24 cellular contexts compared by ENCODE assay signal in the genomic region with DNA sequence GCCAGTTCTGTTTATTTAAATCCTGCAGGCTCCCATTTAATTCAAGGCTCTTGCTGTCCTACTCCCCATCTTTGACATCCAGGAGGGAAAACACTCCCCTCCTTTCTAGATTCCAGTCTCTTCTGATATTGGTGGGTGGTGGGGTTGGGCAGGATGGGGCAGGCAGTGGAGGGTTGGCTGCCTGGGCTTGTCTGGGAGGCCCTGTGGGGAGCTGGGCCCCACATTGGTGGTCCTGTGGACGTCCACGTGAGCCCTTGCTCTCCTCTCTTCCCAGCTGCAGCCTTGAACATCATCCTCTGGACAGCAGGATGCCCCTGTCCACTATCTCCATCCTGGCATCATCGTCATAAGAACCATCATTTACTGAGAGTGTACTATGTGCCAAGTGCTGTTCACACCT.
"Had no signal": no experiment of that assay in that cellular context is flagged by ENCODE, and none has a peak within 500 bp of the region (broad histone marks: within the 10 kb centered on the region; RNA-seq: fewer than 3 reads in every experiment).

No MANE protein-coding gene starts in this region.

- H3K9me3 ChIP-seq: esophagus squamous epithelium, gastrocnemius medialis, heart right ventricle, left lung had no signal

- H3K4me1 Mint-ChIP-seq: endodermal cell had no signal

- DNase-seq: cortex of kidney; effector CD8-positive, alpha-beta T cell; effector memory CD8-positive, alpha-beta T cell; endodermal cell; erythroblast; esophagus squamous epithelium; foreskin fibroblast; foreskin melanocyte; gastrocnemius medialis; glutamatergic neuron; head of caudate nucleus; heart right ventricle; hippocampal formation; left cardiac atrium; left ventricle myocardium superior; mammary epithelial cell; mesendoderm; midbrain had no signal

- H3K4me3 ChIP-seq: esophagus squamous epithelium, gastrocnemius medialis, heart right ventricle, left lung, lung had no signal

- H3K9me3 Mint-ChIP-seq: dendritic cell treated with granulocyte-macrophage colony-stimulating factor and Interleukin-4, amounts not matched to agents 40 ng/mL and 50 ng/mL, for 4 days; endodermal cell had no signal

- H3K27ac Mint-ChIP-seq: dendritic cell treated with granulocyte-macrophage colony-stimulating factor and Interleukin-4, amounts not matched to agents 40 ng/mL and 50 ng/mL, for 4 days; effector memory CD8-positive, alpha-beta T cell; endodermal cell; memory B cell had no signal

- H3K27ac ChIP-seq: epithelial cell of prostate, esophagus squamous epithelium, gastrocnemius medialis, heart right ventricle, left lung had no signal

- ATAC-seq: effector memory CD8-positive, alpha-beta T cell; esophagus mucosa; gastrocnemius medialis; heart right ventricle; left cardiac atrium; left lung; left ventricle myocardium superior had no signal

- H3K4me1 ChIP-seq: esophagus squamous epithelium, gastrocnemius medialis, heart right ventricle, left lung had no signal

- H3K4me3 Mint-ChIP-seq: dendritic cell treated with granulocyte-macrophage colony-stimulating factor and Interleukin-4, amounts not matched to agents 40 ng/mL and 50 ng/mL, for 4 days; effector memory CD8-positive, alpha-beta T cell; endodermal cell; memory B cell had no signal

- H3K36me3 Mint-ChIP-seq: memory B cell had no signal

- H3K36me3 ChIP-seq: esophagus squamous epithelium, gastrocnemius medialis, heart right ventricle, left lung had no signal

- H3K27me3 ChIP-seq: gastrocnemius medialis had no signal
